Comparison of ENCODE assay signal across 18 cellular contexts in the genomic region with DNA sequence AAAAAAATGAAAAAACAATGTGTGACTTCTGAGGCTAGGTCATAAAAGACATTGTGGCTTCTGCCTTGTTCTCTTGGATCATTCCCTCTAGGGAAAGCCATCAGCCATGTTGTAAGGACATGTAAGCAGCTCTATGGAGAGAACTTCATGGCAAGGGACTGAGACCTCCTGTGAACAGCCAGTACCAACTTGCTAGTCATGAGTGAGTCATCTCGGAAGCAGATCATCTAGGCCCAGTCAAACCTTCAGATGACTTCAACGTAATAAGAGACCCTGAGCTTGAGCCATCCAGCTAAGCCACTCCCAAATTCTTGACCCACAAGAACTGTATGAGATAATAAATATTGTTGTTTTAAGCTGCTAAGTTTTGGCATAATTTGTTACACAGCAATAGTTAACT. TPM values are rescaled to one million over a fixed set of nuclear protein-coding genes. Genes with fewer than 3 reads are reported as not detected.
DNase-seq lines count a peak whose midpoint lies in the region; ATAC-seq, FAIRE-seq and TF ChIP-seq lines count a peak whose summit lies in the region.
"Had no signal": no experiment of that assay in that cellular context is flagged by ENCODE, and none has a peak within 500 bp of the region (broad histone marks: within the 10 kb centered on the region; RNA-seq: fewer than 3 reads in every experiment).

No MANE protein-coding gene starts in this region.

- CTCF ChIA-PET in K562 (lab: Yijun Ruan, JAX; ENCODE audit: low intra/inter-chr PET ratio), result no interaction called here

- POLR2A ChIA-PET in K562 (lab: Yijun Ruan, JAX), result interaction anchor here (0.6 to 1.8 kb wide), 11 partner anchors 9 to 320 kb away, joined by 3 to 7 read pairs (median 3); a partner anchor contains a TSS

- H3K36me3 ChIP-seq in K562 (ENCODE audit: control insufficient read depth, insufficient read depth, low read length), result peaks cover 14% of the 10 kb centered on the region; the same call in 2 of the 3 replicates

- ATAC-seq in K562 (peak; percentile 63), left lobe of liver (no peak), GM21423 (IDR thresholded peaks at IDR 0.05; ENCODE audit: unreplicated experiment) (no peak), GM19467 (IDR thresholded peaks at IDR 0.05; ENCODE audit: unreplicated experiment) (no peak)
- ATAC-seq: activated CD8-positive, alpha-beta T cell treated with anti-CD3 and anti-CD28 coated beads, Interleukin-2, amount 10 ng/mL, durations not matched to agents 7 days and 5 days; mucosa of descending colon had no signal

- TF ChIP-seq CTCF in AG09319 (IDR thresholded peaks at IDR 0.05; ENCODE audit: low read depth, low read length) (no peak), K562 (IDR thresholded peaks at IDR 0.05 in 2 of 3, conservative IDR thresholded peaks at IDR 0.05 in 1 of 3; ENCODE audit: insufficient read depth in 2 of 3, low read depth in 1 of 3, low read length in 3 of 3) (no peak)

- H3K4me3 ChIP-seq in K562, result no peak overlapping the region
- H3K4me3 ChIP-seq: BLaER1, mucosa of descending colon had no signal

- WGBS in K562 (ENCODE audit: insufficient coverage, low coverage, missing lambda C conversion rate), result 3% methylated on average over 2 of the region's 2 CpGs

- peaks cover 29% of the 10 kb centered on the region for H3K79me2 ChIP-seq in K562 (ENCODE audit: control insufficient read depth, insufficient read depth, low read length)

- H3K4me2 ChIP-seq in K562 (ENCODE audit: insufficient read depth, low read length), result no peak overlapping the region; the same call in 1 of the 2 replicates
- H3K4me2 ChIP-seq: BLaER1 had no signal

- H3K27me3 ChIP-seq in K562 (ENCODE audit: control insufficient read depth in 2 of 2, insufficient read depth in 2 of 2, low read length in 2 of 2), result no peaks in the 10 kb centered on the region
- H3K27me3 ChIP-seq: BLaER1 had no signal

- peaks cover 2% of the 10 kb centered on the region for H3K9me1 ChIP-seq in K562 (ENCODE audit: control insufficient read depth, insufficient read depth, low read length)

- no peak; the same call in 1 of the 2 replicates for TF ChIP-seq EP300 in K562 (IDR thresholded peaks at IDR 0.05; ENCODE audit: low read length)

- FAIRE-seq in HTR-8/SVneo (lab: Jason Lieb, UNC) (peak; percentile 13), K562 (lab: Jason Lieb, UNC) (peak; percentile 93)
- FAIRE-seq: GM19239 had no signal

- peaks cover 15 to 19% of the 10 kb centered on the region in 2 experiments; a peak in 4 of 5 replicates for H3K4me1 ChIP-seq in K562 (replicated peaks in 1 of 2; ENCODE audit: control insufficient read depth in 2 of 2, insufficient read depth in 2 of 2, low read length in 2 of 2)

- H2AFZ ChIP-seq in K562 (ENCODE audit: low read depth, low read length), result 0 out of 2 replicates have a peak overlapping the region, but pooled peaks have one; percentile 1

- TF ChIP-seq POLR2A in K562 (conservative IDR thresholded peaks at IDR 0.05), result no peak

- no peak overlapping the region for H3K9ac ChIP-seq in K562 (ENCODE audit: insufficient read depth in 1 of 2, low read depth in 2 of 2, low read length in 2 of 2)
- H3K9ac ChIP-seq: BLaER1 had no signal

- no peaks in the 10 kb centered on the region for H3K9me3 ChIP-seq in K562 (replicated peaks; ENCODE audit: control insufficient read depth, insufficient read depth, low read depth, low read length)
- H3K9me3 ChIP-seq: BLaER1, mucosa of descending colon had no signal

- no peaks in the 10 kb centered on the region for H4K20me1 ChIP-seq in K562 (replicated peaks; ENCODE audit: control insufficient read depth, insufficient read depth, low read length)
- H4K20me1 ChIP-seq: BLaER1 had no signal

- DNase-seq in AG09319 (ENCODE audit: extremely low read depth, low read depth) (peak; percentile 31), HTR-8/SVneo (ENCODE audit: insufficient read length, low spot score) (peak; percentile 64), K562 (ENCODE audit: extremely low read depth in 1 of 4, low spot score in 3 of 4) (peak in 3 of 4 experiments; percentile 29 to 75 (median 38)), iris pigment epithelial cell (ENCODE audit: low read depth) (peak; percentile 97), left lobe of liver (ENCODE audit: low spot score) (no peak), DMS79 treated with DMSO at 0.1 percent for 48 hours (lab: John Stamatoyannopoulos, UW) (no peak)
- DNase-seq: activated CD8-positive, alpha-beta T cell treated with anti-CD3 and anti-CD28 coated beads, Interleukin-2, amount 10 ng/mL, durations not matched to agents 7 days and 5 days; activated gamma-delta T cell; mucosa of descending colon; NCI-H1417 treated with DMSO at 0.1 percent for 48 hours; NCI-H510A treated with DMSO at 0.1 percent for 48 hours; RPMI8226; stimulated activated CD4-positive, alpha-beta T cell treated with anti-CD3 and anti-CD28 coated beads, Interleukin-2, amount 100 ng/mL, for 24 hours; T1000 had no signal

- intact Hi-C loops in K562 (cut with micrococcal nuclease), result loop anchor here (5.0 kb wide), 1 partner anchor 163 kb away; a partner anchor contains a TSS

- BruUV-seq in K562 (replicated peaks; lab: Mats Ljungman, UMichigan), result no TSS peak

- peak overlapping the region; percentile 49; the same call in 2 of the 3 replicates for H3K27ac ChIP-seq in K562 (ENCODE audit: extremely low read depth, low read depth, low read length)
- H3K27ac ChIP-seq: BLaER1 had no signal

- no peak for TF ChIP-seq RAD21 in K562 (CRISPR knock-in tag; conservative IDR thresholded peaks at IDR 0.05 in 1 of 2, IDR thresholded peaks at IDR 0.05 in 1 of 2)

- in situ Hi-C loops in K562 (cut with MboI), result no loop called here

RNA-seq across cellular contexts. Expression of a gene that starts 4.9 kb away (rescaled TPM):
- total RNA-seq in K562 (2011; cell fraction: chromatin; rRNA removed; ENCODE audit: low replicate concordance), result 7.5 and 24.3 TPM in 2 replicates
- total RNA-seq in K562 (2011; cell fraction: nucleolus; rRNA removed), result 12.4 and 15.2 TPM in 2 replicates
- total RNA-seq in K562 (2011; cell fraction: nucleoplasm; rRNA removed), result 12.1 and 14.5 TPM in 2 replicates
- total RNA-seq in K562 (2014; rRNA removed) (12.6 and 15.7 TPM in 2 replicates), K562 (2014; rRNA removed; fragmentation: Illumina TruSeq; extraction: Trizol) (3.4 and 4.1 TPM in 2 replicates), K562 (2015; rRNA removed; fragmentation: Illumina TruSeq; extraction: Trizol) (7.9 and 8.7 TPM in 2 replicates), K562 (2021) (13.8 and 14.7 TPM in 2 replicates), left lobe of liver (9.4 TPM)
- polyA plus RNA-seq in K562 (2011; rRNA removed) (5.8 and 7.8 TPM in 2 replicates), K562 (2014; fragmentation: Illumina TruSeq; extraction: Trizol) (6.8 and 8.4 TPM in 2 replicates), K562 (2014; fragmentation: Nextera tagmentation; extraction: Ambion mirVana) (1 to 10 TPM; 1.1 to 1.5 TPM), K562 (2014; rRNA removed) (12.9 and 13.4 TPM in 2 replicates)
- 12.0 and 31.0 TPM in 2 replicates for polyA plus RNA-seq in K562 (2011; cell fraction: cytosol; rRNA removed)
- polyA plus RNA-seq in K562 (2011; cell fraction: nucleus; rRNA removed), result 12.5 and 19.2 TPM in 2 replicates
- polyA plus RNA-seq in K562 (2012), result 10.5 and 11.5 TPM in 2 replicates
- polyA minus RNA-seq in K562 (2011; rRNA and poly(A)+ RNA removed), result 3.2 and 5.0 TPM in 2 replicates
- 6.2 and 10.4 TPM in 2 replicates for polyA minus RNA-seq in K562 (2011; cell fraction: cytosol; rRNA and poly(A)+ RNA removed)
- polyA minus RNA-seq in K562 (2011; cell fraction: nucleus; rRNA and poly(A)+ RNA removed), result 5.5 and 5.9 TPM in 2 replicates

RNA-seq across cellular contexts. Expression of a gene that starts 15.3 kb away (rescaled TPM):
- 148 and 318 TPM in 2 replicates for total RNA-seq in K562 (2011; cell fraction: chromatin; rRNA removed; ENCODE audit: low replicate concordance)
- total RNA-seq in K562 (2011; cell fraction: nucleolus; rRNA removed), result 81.0 and 95.5 TPM in 2 replicates
- 131 and 141 TPM in 2 replicates for total RNA-seq in K562 (2011; cell fraction: nucleoplasm; rRNA removed)
- total RNA-seq in K562 (2014; rRNA removed), result 53.2 and 54.8 TPM in 2 replicates
- 63.2 and 73.7 TPM in 2 replicates for total RNA-seq in K562 (2014; rRNA removed; fragmentation: Illumina TruSeq; extraction: Trizol)
- 72.0 and 80.3 TPM in 2 replicates for total RNA-seq in K562 (2015; rRNA removed; fragmentation: Illumina TruSeq; extraction: Trizol)
- total RNA-seq in K562 (2021), result 50.2 and 54.8 TPM in 2 replicates
- 49.9 and 57.8 TPM in 2 replicates for polyA plus RNA-seq in K562 (2011; rRNA removed)
- polyA plus RNA-seq in K562 (2011; cell fraction: cytosol; rRNA removed), result 15.5 and 22.9 TPM in 2 replicates
- 108 and 122 TPM in 2 replicates for polyA plus RNA-seq in K562 (2011; cell fraction: nucleus; rRNA removed)
- polyA plus RNA-seq in K562 (2012), result 36.6 and 49.5 TPM in 2 replicates
- 66.3 and 82.2 TPM in 2 replicates for polyA plus RNA-seq in K562 (2014; fragmentation: Illumina TruSeq; extraction: Trizol)
- 10 to 100 TPM; 19.9 to 36.9 TPM for polyA plus RNA-seq in K562 (2014; fragmentation: Nextera tagmentation; extraction: Ambion mirVana)
- 61.1 and 63.4 TPM in 2 replicates for polyA plus RNA-seq in K562 (2014; rRNA removed)
- polyA minus RNA-seq in K562 (2011; rRNA and poly(A)+ RNA removed), result 46.2 and 51.1 TPM in 2 replicates
- 13.9 and 17.2 TPM in 2 replicates for polyA minus RNA-seq in K562 (2011; cell fraction: cytosol; rRNA and poly(A)+ RNA removed)
- 22.6 and 39.7 TPM in 2 replicates for polyA minus RNA-seq in K562 (2011; cell fraction: nucleus; rRNA and poly(A)+ RNA removed)
- 45.7 TPM for total RNA-seq in left lobe of liver

RNA-seq across cellular contexts. Expression of a gene that starts 21.0 kb away (rescaled TPM):
- total RNA-seq in K562 (2011; cell fraction: chromatin; rRNA removed; ENCODE audit: low replicate concordance), result 33.5 and 111 TPM in 2 replicates
- total RNA-seq in K562 (2011; cell fraction: nucleolus; rRNA removed), result 67.0 and 71.2 TPM in 2 replicates
- total RNA-seq in K562 (2011; cell fraction: nucleoplasm; rRNA removed), result 41.4 and 44.9 TPM in 2 replicates
- total RNA-seq in K562 (2014; rRNA removed) (3.8 and 3.9 TPM in 2 replicates), K562 (2014; rRNA removed; fragmentation: Illumina TruSeq; extraction: Trizol) (1.3 and 1.9 TPM in 2 replicates), K562 (2015; rRNA removed; fragmentation: Illumina TruSeq; extraction: Trizol) (2.0 TPM in 2 replicates), K562 (2021) (8.1 and 9.1 TPM in 2 replicates), left lobe of liver (1.3 TPM)
- polyA plus RNA-seq in K562 (2011; rRNA removed) (10.0 and 12.5 TPM in 2 replicates), K562 (2014; fragmentation: Illumina TruSeq; extraction: Trizol) (4.2 and 5.3 TPM in 2 replicates), K562 (2014; fragmentation: Nextera tagmentation; extraction: Ambion mirVana) (1 to 10 TPM; 2.6 to 2.7 TPM), K562 (2014; rRNA removed) (5.3 and 10.1 TPM in 2 replicates)
- polyA plus RNA-seq in K562 (2011; cell fraction: cytosol; rRNA removed), result 8.7 and 12.9 TPM in 2 replicates
- polyA plus RNA-seq in K562 (2011; cell fraction: nucleus; rRNA removed), result 108 and 157 TPM in 2 replicates
- 5.8 and 7.3 TPM in 2 replicates for polyA plus RNA-seq in K562 (2012)
- polyA minus RNA-seq in K562 (2011; rRNA and poly(A)+ RNA removed), result 5.6 and 6.5 TPM in 2 replicates
- polyA minus RNA-seq in K562 (2011; cell fraction: cytosol; rRNA and poly(A)+ RNA removed), result 6.6 and 7.5 TPM in 2 replicates
- 24.5 and 26.3 TPM in 2 replicates for polyA minus RNA-seq in K562 (2011; cell fraction: nucleus; rRNA and poly(A)+ RNA removed)

RNA-seq across cellular contexts. Expression of a gene that starts 55.0 kb away (rescaled TPM):
- total RNA-seq in K562 (2011; cell fraction: chromatin; rRNA removed; ENCODE audit: low replicate concordance), result 1.7 and 5.6 TPM in 2 replicates
- 3.2 and 4.2 TPM in 2 replicates for total RNA-seq in K562 (2011; cell fraction: nucleolus; rRNA removed)
- total RNA-seq in K562 (2011; cell fraction: nucleoplasm; rRNA removed), result 1.5 and 2.2 TPM in 2 replicates
- 1.2 and 1.8 TPM in 2 replicates for total RNA-seq in K562 (2014; rRNA removed)
- 0.51 and 0.73 TPM in 2 replicates for total RNA-seq in K562 (2014; rRNA removed; fragmentation: Illumina TruSeq; extraction: Trizol)
- total RNA-seq in K562 (2015; rRNA removed; fragmentation: Illumina TruSeq; extraction: Trizol), result 0.26 and 0.51 TPM in 2 replicates
- 2.3 and 2.7 TPM in 2 replicates for total RNA-seq in K562 (2021)
- 1.0 and 1.5 TPM in 2 replicates for polyA plus RNA-seq in K562 (2011; rRNA removed)
- 0.86 and 1.3 TPM in 2 replicates for polyA plus RNA-seq in K562 (2011; cell fraction: cytosol; rRNA removed)
- polyA plus RNA-seq in K562 (2011; cell fraction: nucleus; rRNA removed), result 3.4 and 10.4 TPM in 2 replicates
- 0.19 and 0.57 TPM in 2 replicates for polyA plus RNA-seq in K562 (2012)
- polyA plus RNA-seq in K562 (2014; fragmentation: Illumina TruSeq; extraction: Trizol), result 0.79 and 1.4 TPM in 2 replicates
- polyA plus RNA-seq in K562 (2014; fragmentation: Nextera tagmentation; extraction: Ambion mirVana), result under 1 TPM; 0.08 to 0.22 TPM
- 1.5 and 1.7 TPM in 2 replicates for polyA plus RNA-seq in K562 (2014; rRNA removed)
- 0.99 and 1.2 TPM in 2 replicates for polyA minus RNA-seq in K562 (2011; rRNA and poly(A)+ RNA removed)
- 0.76 TPM in 1 of 2 replicates, not detected in the other for polyA minus RNA-seq in K562 (2011; cell fraction: cytosol; rRNA and poly(A)+ RNA removed)
- 0.89 and 1.8 TPM in 2 replicates for polyA minus RNA-seq in K562 (2011; cell fraction: nucleus; rRNA and poly(A)+ RNA removed)
- total RNA-seq in left lobe of liver, result not detected
- total RNA-seq: activated CD8-positive, alpha-beta T cell treated with anti-CD3 and anti-CD28 coated beads, Interleukin-2, amount 10 ng/mL, durations not matched to agents 7 days and 5 days; mucosa of descending colon had no signal

Comparison
In these comparisons a context has a peak if more than half of its experiments do, and no peak if none do; other contexts are left out.
1. DNase-seq: peak in AG09319 (single experiment), HTR-8/SVneo (single experiment), K562 (3 of 4) and iris pigment epithelial cell (single experiment); none in left lobe of liver (single experiment) and DMS79 treated with DMSO at 0.1 percent for 48 hours (single experiment).